ENCODE assay signal across 20 cellular contexts in the genomic region with DNA sequence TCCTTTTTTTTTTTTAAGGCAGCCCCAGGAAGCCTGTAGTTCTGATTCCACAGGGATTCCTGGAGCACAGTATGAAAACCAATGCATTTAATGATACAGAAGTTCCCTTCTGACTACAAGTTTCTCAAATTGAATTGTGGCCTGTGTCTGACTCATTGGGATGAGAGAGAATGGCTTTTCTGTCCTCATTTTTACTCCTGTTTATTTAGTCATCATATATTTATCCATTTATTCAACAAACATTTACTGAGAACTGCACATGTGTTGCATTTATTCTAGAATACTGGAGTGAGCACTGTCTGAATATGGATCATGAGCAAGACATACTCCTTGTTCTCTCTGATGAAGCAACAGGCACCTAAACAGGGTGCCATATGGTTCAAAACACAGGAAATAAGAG.
A peak's percentile ranks its signal among the peaks of the same experiment; 100 is the strongest.
DNase-seq lines count a peak whose midpoint lies in the region; ATAC-seq and TF ChIP-seq lines count a peak whose summit lies in the region.
"Had no signal": no experiment of that assay in that cellular context is flagged by ENCODE, and none has a peak within 500 bp of the region (broad histone marks: within the 10 kb centered on the region; RNA-seq: fewer than 3 reads in every experiment).

No MANE protein-coding gene starts in this region.

- H3K4me3 ChIP-seq in GM23248 (no peak overlapping the region), hepatocyte (no peak overlapping the region)
- H3K4me3 ChIP-seq: A549 had no signal

- intact Hi-C loops in sciatic nerve (cut with DNase I), result no loop called here

- no peak overlapping the region for H3K9ac ChIP-seq in GM23248

- DNase-seq in GM23248 (peak; percentile 73), hepatocyte (ENCODE audit: low spot score) (no peak), sciatic nerve (ENCODE audit: low spot score) (no peak), SW 1271 (lab: John Stamatoyannopoulos, UW) (no peak)
- DNase-seq in stimulated activated naive CD4-positive, alpha-beta T cell treated with Interleukin-2 at 50 U/mL for 16 hours (lab: John Stamatoyannopoulos, UW), result no peak
- DNase-seq in stimulated activated CD4-positive, alpha-beta T cell treated with anti-CD3 and anti-CD28 coated beads, Interleukin-1b, Interleukin-23, amount 100 ng/mL, for 48 hours, result no peak
- DNase-seq: BE2C; Calu3; CD8-positive, alpha-beta memory T cell; DMS153; H7; Kasumi-1; NCI-H1092 treated with DMSO at 0.1 percent for 48 hours; NCI-H1436; NCI-H187 treated with DMSO at 0.1 percent for 48 hours; NCI-H524; NCI-H774 had no signal

- H3K36me3 ChIP-seq in GM23248 (ENCODE audit: low read depth) (no peaks in the 10 kb centered on the region), hepatocyte (replicated peaks; ENCODE audit: insufficient read depth, low read depth) (no peaks in the 10 kb centered on the region)
- H3K36me3 ChIP-seq: BE2C had no signal

- H3K27ac ChIP-seq in GM23248, result no peak overlapping the region; the same call in 1 of the 2 replicates
- peak overlapping the region; percentile 83 for H3K27ac ChIP-seq in cingulate gyrus (ENCODE audit: low read depth, low read length)
- peak overlapping the region; percentile 60 for H3K27ac ChIP-seq in hepatocyte
- H3K27ac ChIP-seq: A549 had no signal

- no peaks in the 10 kb centered on the region for H4K20me1 ChIP-seq in GM23248 (ENCODE audit: insufficient read depth)
- H4K20me1 ChIP-seq in hepatocyte (ENCODE audit: insufficient read depth, poor library complexity, severe bottlenecking), result no peaks in the 10 kb centered on the region

- H3K79me2 ChIP-seq in GM23248 (ENCODE audit: insufficient read depth) (no peaks in the 10 kb centered on the region), hepatocyte (no peaks in the 10 kb centered on the region)

- H2AFZ ChIP-seq in GM23248 (no peak overlapping the region), hepatocyte (no peak overlapping the region)

- no peaks in the 10 kb centered on the region for H3K9me2 ChIP-seq in GM23248 (ENCODE audit: insufficient read depth)
- no peaks in the 10 kb centered on the region for H3K9me2 ChIP-seq in hepatocyte (replicated peaks; ENCODE audit: insufficient read depth)

- in situ Hi-C loops in GM23248 (cut with MboI), result no loop called here

- H3K27me3 ChIP-seq in GM23248 (replicated peaks; ENCODE audit: insufficient read depth) (peaks cover under 1% of the 10 kb centered on the region; the same call in 1 of the 2 replicates), hepatocyte (no peaks in the 10 kb centered on the region)
- H3K27me3 ChIP-seq: BE2C had no signal

- no peak for ATAC-seq in sciatic nerve
- ATAC-seq: A549, HepG2 had no signal

- H3K4me2 ChIP-seq in GM23248 (ENCODE audit: unreplicated experiment) (no peak overlapping the region), hepatocyte (no peak overlapping the region)
- H3K4me2 ChIP-seq: A549 had no signal

- H3K4me1 ChIP-seq in GM23248 (ENCODE audit: insufficient read depth) (peaks cover 21% of the 10 kb centered on the region), hepatocyte (ENCODE audit: insufficient read depth) (peaks cover 15% of the 10 kb centered on the region)
- H3K4me1 ChIP-seq: A549, BE2C had no signal

- no peaks in the 10 kb centered on the region for H3K9me3 ChIP-seq in GM23248 (ENCODE audit: low read depth)
- H3K9me3 ChIP-seq in hepatocyte (ENCODE audit: low read depth), result no peaks in the 10 kb centered on the region
- H3K9me3 ChIP-seq: A549, BE2C had no signal

- peaks cover 22% of the 10 kb centered on the region; the same call in 1 of the 2 replicates for H3F3A ChIP-seq in GM23248 (ENCODE audit: insufficient read depth)

- TF ChIP-seq CTCF in hepatocyte (IDR thresholded peaks at IDR 0.05; ENCODE audit: poor library complexity), result no peak
